In the genomic region with DNA sequence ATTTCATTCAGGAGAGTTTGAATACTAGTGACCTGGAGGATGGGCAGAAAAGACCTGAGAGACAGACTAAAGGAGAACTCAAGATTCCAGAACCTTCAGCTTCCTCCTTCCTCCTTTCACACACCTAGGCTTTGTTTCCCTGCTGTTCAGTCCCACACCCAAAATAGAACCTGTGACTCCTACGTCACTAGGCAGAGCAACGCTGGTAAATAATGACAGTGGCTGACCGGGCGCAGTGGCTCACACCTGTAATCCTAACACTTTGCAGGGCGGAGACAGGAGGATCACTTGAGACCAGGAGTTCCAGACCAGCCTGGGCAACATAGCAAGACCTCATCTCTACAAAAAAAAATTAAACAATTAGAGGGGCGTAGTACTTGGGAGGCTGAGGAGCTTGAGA, we compare ENCODE assay signal across 21 cellular contexts.
"Had no signal": no experiment of that assay in that cellular context is flagged by ENCODE, and none has a peak within 500 bp of the region (broad histone marks: within the 10 kb centered on the region; RNA-seq: fewer than 3 reads in every experiment).

No MANE protein-coding gene starts in this region.

- H3K4me2 ChIP-seq: KMS-11 had no signal

- FAIRE-seq: astrocyte, TTC549 had no signal

- ATAC-seq: Panc1, Right ventricle myocardium inferior, T-cell had no signal

- H3K4me3 ChIP-seq: SK-N-MC had no signal

- H3K27ac ChIP-seq: KMS-11, SK-N-MC had no signal

- DNase-seq: activated B cell treated with CpG ODN at 0.5 μM for 24 hours; activated CD4-positive, alpha-beta memory T cell treated with anti-CD3 and anti-CD28 coated beads for 36 hours; activated CD4-positive, alpha-beta T cell treated with anti-CD3 and anti-CD28 coated beads for 1 hour; activated CD8-positive, alpha-beta memory T cell treated with anti-CD3 and anti-CD28 coated beads for 24 hours; activated gamma-delta T cell; activated T-cell treated with anti-CD3 and anti-CD28 coated beads for 4 hours; activated T-cell treated with anti-CD3 and anti-CD28 coated beads, Interleukin-2, amount 50 U/mL, for 48 hours; amygdala; NCI-H1092; NCI-H1930; NCI-H526 treated with DMSO at 0.1 percent for 48 hours; NCI-H82; T-cell; T-helper 2 cell; T1000 had no signal

- H3K9ac ChIP-seq: KMS-11 had no signal
